18 cellular contexts compared by ENCODE assay signal in the genomic region with DNA sequence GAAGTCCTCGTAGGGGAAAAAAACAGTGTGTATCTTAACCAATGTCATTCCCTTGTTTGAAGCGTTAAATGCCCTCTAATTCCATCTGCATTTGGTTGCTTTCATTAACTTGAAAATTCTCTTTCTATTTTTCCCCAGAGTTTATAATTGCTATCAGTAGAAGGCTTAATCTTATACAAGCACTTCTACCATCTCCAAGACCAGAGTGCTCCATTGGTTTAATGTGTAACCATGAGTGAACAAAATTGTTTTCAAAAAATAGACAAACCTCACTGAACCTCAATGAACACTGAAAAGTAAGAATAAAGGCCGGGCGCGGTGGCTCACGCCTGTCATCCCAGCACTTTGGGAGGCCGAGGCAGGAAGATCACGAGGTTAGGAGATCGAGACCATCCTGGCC.
DNase-seq lines count a peak whose midpoint lies in the region; ATAC-seq and TF ChIP-seq lines count a peak whose summit lies in the region.
"Had no signal": no experiment of that assay in that cellular context is flagged by ENCODE, and none has a peak within 500 bp of the region (broad histone marks: within the 10 kb centered on the region; RNA-seq: fewer than 3 reads in every experiment).

No MANE protein-coding gene starts in this region.

- 81 to 88% (median 86%) methylated on average over 9 of the region's 9 CpGs for WGBS in heart left ventricle, 4 donors
- 85% methylated on average over 9 of the region's 9 CpGs for WGBS in hepatocyte (ENCODE audit: low lambda C conversion rate, missing lambda C conversion rate)

- DNase-seq in Right ventricle myocardium inferior (ENCODE audit: missing footprints) (peak; percentile 13), heart left ventricle (no peak), hepatocyte (ENCODE audit: low spot score) (no peak), osteocyte (ENCODE audit: extremely low spot score, unreplicated experiment) (no peak), CD14-positive monocyte (ENCODE audit: low spot score) (no peak)
- DNase-seq: CD4-positive, alpha-beta memory T cell; COR-L47; DMS 273 treated with DMSO at 0.1 percent for 48 hours; DMS79; GF-D8; H7 had no signal

- no peak overlapping the region for H3K27ac ChIP-seq in heart left ventricle
- peak overlapping the region; percentile 52 for H3K27ac ChIP-seq in hepatocyte
- H3K27ac ChIP-seq: 22Rv1, BLaER1, C4-2B had no signal

- peaks cover 0 to 13% (median 3%) of the 10 kb centered on the region in 12 donors for H3K9me3 ChIP-seq in heart left ventricle
- H3K9me3 ChIP-seq in hepatocyte (ENCODE audit: low read depth): no peaks in the 10 kb centered on the region
- H3K9me3 ChIP-seq: BLaER1 had no signal

- no peak for ATAC-seq in Right ventricle myocardium inferior
- no peak for ATAC-seq in heart left ventricle
- ATAC-seq in GM19452 (IDR thresholded peaks at IDR 0.05; ENCODE audit: unreplicated experiment): no peak
- no peak for ATAC-seq in activated T-helper 17 cell treated with anti-CD3 and anti-CD28 coated beads, Interleukin-2, amount 50 U/mL, for 72 hours (replicated peaks)
- no peak for ATAC-seq in HG02623 (IDR thresholded peaks at IDR 0.05; ENCODE audit: unreplicated experiment)

- H3K4me3 Mint-ChIP-seq in osteocyte (ENCODE audit: unreplicated experiment) (no peak overlapping the region), CD14-positive monocyte (no peak overlapping the region)
- H3K4me3 Mint-ChIP-seq in activated T-helper 17 cell treated with anti-CD3 and anti-CD28 coated beads, Interleukin-2, amount 50 U/mL, for 72 hours: no peak overlapping the region
- H3K4me3 Mint-ChIP-seq: B cell; CD4-positive, alpha-beta memory T cell had no signal

- no peaks in the 10 kb centered on the region for H3K9me2 ChIP-seq in hepatocyte (replicated peaks; ENCODE audit: insufficient read depth)

- no peak overlapping the region for H3K4me3 ChIP-seq in heart left ventricle
- no peak overlapping the region for H3K4me3 ChIP-seq in hepatocyte
- H3K4me3 ChIP-seq: BLaER1 had no signal

- no peaks in the 10 kb centered on the region for H3K27me3 Mint-ChIP-seq in osteocyte (ENCODE audit: unreplicated experiment)
- H3K27me3 Mint-ChIP-seq in activated T-helper 17 cell treated with anti-CD3 and anti-CD28 coated beads, Interleukin-2, amount 50 U/mL, for 72 hours: no peaks in the 10 kb centered on the region
- no peaks in the 10 kb centered on the region for H3K27me3 Mint-ChIP-seq in CD14-positive monocyte (ENCODE audit: low read depth in 3 of 3)
- H3K27me3 Mint-ChIP-seq: B cell; CD4-positive, alpha-beta memory T cell had no signal

- H3K4me2 ChIP-seq in hepatocyte: no peak overlapping the region
- H3K4me2 ChIP-seq: BLaER1 had no signal

- H2AFZ ChIP-seq in hepatocyte: no peak overlapping the region

- H3K79me2 ChIP-seq in hepatocyte: no peaks in the 10 kb centered on the region

- TF ChIP-seq POLR2A in heart left ventricle (IDR thresholded peaks at IDR 0.05): no peak

- H4K20me1 ChIP-seq in hepatocyte (ENCODE audit: insufficient read depth, poor library complexity, severe bottlenecking): no peaks in the 10 kb centered on the region
- H4K20me1 ChIP-seq: BLaER1 had no signal

- H3K9me3 Mint-ChIP-seq in osteocyte (ENCODE audit: unreplicated experiment) (peaks cover 5% of the 10 kb centered on the region), CD14-positive monocyte (peaks cover 0 to 14% (median 5%) of the 10 kb centered on the region in 7 donors)
- peaks cover 2% of the 10 kb centered on the region for H3K9me3 Mint-ChIP-seq in activated T-helper 17 cell treated with anti-CD3 and anti-CD28 coated beads, Interleukin-2, amount 50 U/mL, for 72 hours

- peak overlapping the region; percentile 43 for H3K27ac Mint-ChIP-seq in osteocyte (ENCODE audit: unreplicated experiment)
- H3K27ac Mint-ChIP-seq in activated T-helper 17 cell treated with anti-CD3 and anti-CD28 coated beads, Interleukin-2, amount 50 U/mL, for 72 hours: no peak overlapping the region
- H3K27ac Mint-ChIP-seq in CD14-positive monocyte: no peak overlapping the region
- H3K27ac Mint-ChIP-seq: B cell; CD4-positive, alpha-beta memory T cell had no signal

- H3K36me3 Mint-ChIP-seq in osteocyte (ENCODE audit: unreplicated experiment): peaks cover 4% of the 10 kb centered on the region
- no peaks in the 10 kb centered on the region for H3K36me3 Mint-ChIP-seq in activated T-helper 17 cell treated with anti-CD3 and anti-CD28 coated beads, Interleukin-2, amount 50 U/mL, for 72 hours (ENCODE audit: low read depth)
- no peaks in the 10 kb centered on the region for H3K36me3 Mint-ChIP-seq in CD14-positive monocyte
- H3K36me3 Mint-ChIP-seq: CD4-positive, alpha-beta memory T cell had no signal

- no peaks in the 10 kb centered on the region for H3K36me3 ChIP-seq in heart left ventricle
- H3K36me3 ChIP-seq in hepatocyte (replicated peaks; ENCODE audit: insufficient read depth, low read depth): no peaks in the 10 kb centered on the region
- H3K36me3 ChIP-seq: BLaER1 had no signal

- intact Hi-C loops in Right ventricle myocardium inferior (cut with DNase I): no loop called here
- intact Hi-C loops in heart left ventricle (cut with DNase I): no loop called here
- intact Hi-C loops in CD14-positive monocyte (cut with micrococcal nuclease): no loop called here

- TF ChIP-seq CTCF in heart left ventricle (IDR thresholded peaks at IDR 0.05) (no peak), hepatocyte (IDR thresholded peaks at IDR 0.05; ENCODE audit: poor library complexity) (no peak), osteocyte (IDR thresholded peaks at IDR 0.05) (no peak), CD14-positive monocyte (IDR thresholded peaks at IDR 0.05) (no peak)

- H3K4me1 Mint-ChIP-seq in osteocyte (ENCODE audit: unreplicated experiment) (peaks cover 17% of the 10 kb centered on the region), CD14-positive monocyte (no peaks in the 10 kb centered on the region)
- no peaks in the 10 kb centered on the region for H3K4me1 Mint-ChIP-seq in activated T-helper 17 cell treated with anti-CD3 and anti-CD28 coated beads, Interleukin-2, amount 50 U/mL, for 72 hours
- H3K4me1 Mint-ChIP-seq: B cell; CD4-positive, alpha-beta memory T cell had no signal

- H3K4me1 ChIP-seq in heart left ventricle (no peaks in the 10 kb centered on the region), hepatocyte (ENCODE audit: insufficient read depth) (peaks cover 10% of the 10 kb centered on the region)
- H3K4me1 ChIP-seq: BLaER1 had no signal

- H3K27me3 ChIP-seq in heart left ventricle: no peaks in the 10 kb centered on the region
- no peaks in the 10 kb centered on the region for H3K27me3 ChIP-seq in hepatocyte
- H3K27me3 ChIP-seq: BLaER1 had no signal
